ENCODE assay signal across 1 cellular context in the genomic region with DNA sequence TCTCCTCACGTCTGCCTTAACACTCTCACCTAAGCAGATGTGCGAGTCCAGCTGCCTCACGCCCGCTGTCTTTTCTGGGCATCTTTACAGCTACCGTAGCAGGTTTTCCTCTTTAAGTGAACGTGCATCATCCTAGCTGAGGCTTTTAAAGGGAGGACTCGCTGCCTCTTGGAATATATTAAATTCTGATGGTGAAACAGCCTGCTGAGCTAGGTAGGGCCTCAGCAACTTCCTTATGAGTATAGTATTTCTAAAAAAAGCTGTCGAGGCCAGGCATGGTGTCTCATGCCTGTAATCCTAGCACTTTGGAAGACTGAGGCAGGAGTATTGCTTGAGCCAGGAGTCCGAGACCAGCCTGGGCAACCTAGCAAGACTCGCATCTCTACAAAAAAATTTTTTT.
TF ChIP-seq lines count a peak whose summit lies in the region.

No MANE protein-coding gene starts in this region.

TF ChIP-seq in H1, 55 proteins besides CTCF, POLR2A, EP300 and RAD21:
- TF ChIP-seq RFX5 (IDR thresholded peaks at IDR 0.05; ENCODE audit: borderline replicate concordance, low read depth, low read length) (no peak), EGR1 (IDR thresholded peaks at IDR 0.05; ENCODE audit: borderline replicate concordance, low read depth, low read length) (no peak), PHF8 (conservative IDR thresholded peaks at IDR 0.05; ENCODE audit: low read depth, low read length) (no peak), SAP30 (IDR thresholded peaks at IDR 0.05; ENCODE audit: insufficient read depth, insufficient replicate concordance, low read length) (no peak)
